ENCODE assay signal across 1 cellular context in the genomic region with DNA sequence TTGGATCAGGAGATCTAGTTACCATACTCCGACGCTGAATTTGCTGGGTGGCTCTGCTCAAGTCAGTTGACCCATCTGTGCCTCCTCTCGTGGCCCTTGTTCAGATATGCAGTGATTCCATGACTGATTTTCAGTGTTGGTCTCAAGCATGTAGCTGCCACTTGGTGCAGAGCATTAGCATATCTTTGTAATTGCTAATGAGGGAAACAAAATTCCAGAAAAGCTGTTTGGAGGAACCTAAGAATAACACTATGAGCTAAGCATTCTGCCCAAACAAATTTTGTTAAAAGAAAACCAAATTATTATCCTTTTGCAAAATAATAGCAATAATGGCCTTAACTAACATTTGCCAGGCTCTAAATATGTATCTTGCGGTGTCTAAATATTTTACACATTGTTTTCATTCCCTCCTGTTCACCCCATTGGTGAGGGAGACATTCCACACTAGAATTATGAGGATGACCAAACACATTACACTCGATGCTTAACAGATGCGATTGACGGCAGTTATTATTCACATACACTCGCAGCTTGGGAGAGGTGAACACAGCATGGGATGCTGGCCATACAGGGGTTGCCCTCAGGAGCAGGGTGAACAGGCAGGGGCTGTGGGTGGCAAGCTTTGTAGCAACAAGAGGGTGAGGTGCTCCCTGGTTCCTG.
TF ChIP-seq lines count a peak whose summit lies in the region.

No MANE protein-coding gene starts in this region.

TF ChIP-seq in IMR-90, 13 proteins besides CTCF, POLR2A, EP300 and RAD21 (continued from another document):
- no peak for TF ChIP-seq CEBPB (IDR thresholded peaks at IDR 0.05; ENCODE audit: low read depth, low read length)
- no peak for TF ChIP-seq MXI1 (IDR thresholded peaks at IDR 0.05; ENCODE audit: borderline replicate concordance, low read depth, low read length)
- no peak for TF ChIP-seq MAZ (IDR thresholded peaks at IDR 0.05; ENCODE audit: borderline replicate concordance, low read depth, low read length)
- TF ChIP-seq BHLHE40 (IDR thresholded peaks at IDR 0.05; ENCODE audit: low read depth, low read length): no peak
- no peak for TF ChIP-seq RFX5 (IDR thresholded peaks at IDR 0.05; ENCODE audit: low read depth, low read length)
- TF ChIP-seq FOS (IDR thresholded peaks at IDR 0.05; ENCODE audit: low read depth, low read length): no peak
- TF ChIP-seq, protein P1, sequence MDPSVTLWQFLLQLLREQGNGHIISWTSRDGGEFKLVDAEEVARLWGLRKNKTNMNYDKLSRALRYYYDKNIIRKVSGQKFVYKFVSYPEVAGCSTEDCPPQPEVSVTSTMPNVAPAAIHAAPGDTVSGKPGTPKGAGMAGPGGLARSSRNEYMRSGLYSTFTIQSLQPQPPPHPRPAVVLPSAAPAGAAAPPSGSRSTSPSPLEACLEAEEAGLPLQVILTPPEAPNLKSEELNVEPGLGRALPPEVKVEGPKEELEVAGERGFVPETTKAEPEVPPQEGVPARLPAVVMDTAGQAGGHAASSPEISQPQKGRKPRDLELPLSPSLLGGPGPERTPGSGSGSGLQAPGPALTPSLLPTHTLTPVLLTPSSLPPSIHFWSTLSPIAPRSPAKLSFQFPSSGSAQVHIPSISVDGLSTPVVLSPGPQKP (IDR thresholded peaks at IDR 0.05; ENCODE audit: borderline replicate concordance, low read depth, low read length): no peak
- TF ChIP-seq SMC3 (IDR thresholded peaks at IDR 0.05; ENCODE audit: low read depth, low read length): no peak
- TF ChIP-seq, protein P2, sequence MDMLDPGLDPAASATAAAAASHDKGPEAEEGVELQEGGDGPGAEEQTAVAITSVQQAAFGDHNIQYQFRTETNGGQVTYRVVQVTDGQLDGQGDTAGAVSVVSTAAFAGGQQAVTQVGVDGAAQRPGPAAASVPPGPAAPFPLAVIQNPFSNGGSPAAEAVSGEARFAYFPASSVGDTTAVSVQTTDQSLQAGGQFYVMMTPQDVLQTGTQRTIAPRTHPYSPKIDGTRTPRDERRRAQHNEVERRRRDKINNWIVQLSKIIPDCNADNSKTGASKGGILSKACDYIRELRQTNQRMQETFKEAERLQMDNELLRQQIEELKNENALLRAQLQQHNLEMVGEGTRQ (IDR thresholded peaks at IDR 0.05; ENCODE audit: low read depth, low read length): no peak
- TF ChIP-seq NFE2L2 (IDR thresholded peaks at IDR 0.05; ENCODE audit: low read depth, low read length): no peak
TF ChIP-seq in IMR-90: peak in this region for 0.
